In genomic region chr1:202716654-202717053, GRCh38 we compare ENCODE assay signal across 4 cellular contexts.
"Had no signal": no experiment of that assay in that cellular context is flagged by ENCODE, and none has a peak within 500 bp of the region (broad histone marks: within the 10 kb centered on the region; RNA-seq: fewer than 3 reads in every experiment).

No MANE protein-coding gene starts in this region.

- ATAC-seq: GM23338 had no signal

- H3K4me3 ChIP-seq: GM23338 had no signal

- DNase-seq: H9, HCEC 1CT, IMR-90 had no signal
